Comparison of ENCODE assay signal across 27 cellular contexts in the genomic region with DNA sequence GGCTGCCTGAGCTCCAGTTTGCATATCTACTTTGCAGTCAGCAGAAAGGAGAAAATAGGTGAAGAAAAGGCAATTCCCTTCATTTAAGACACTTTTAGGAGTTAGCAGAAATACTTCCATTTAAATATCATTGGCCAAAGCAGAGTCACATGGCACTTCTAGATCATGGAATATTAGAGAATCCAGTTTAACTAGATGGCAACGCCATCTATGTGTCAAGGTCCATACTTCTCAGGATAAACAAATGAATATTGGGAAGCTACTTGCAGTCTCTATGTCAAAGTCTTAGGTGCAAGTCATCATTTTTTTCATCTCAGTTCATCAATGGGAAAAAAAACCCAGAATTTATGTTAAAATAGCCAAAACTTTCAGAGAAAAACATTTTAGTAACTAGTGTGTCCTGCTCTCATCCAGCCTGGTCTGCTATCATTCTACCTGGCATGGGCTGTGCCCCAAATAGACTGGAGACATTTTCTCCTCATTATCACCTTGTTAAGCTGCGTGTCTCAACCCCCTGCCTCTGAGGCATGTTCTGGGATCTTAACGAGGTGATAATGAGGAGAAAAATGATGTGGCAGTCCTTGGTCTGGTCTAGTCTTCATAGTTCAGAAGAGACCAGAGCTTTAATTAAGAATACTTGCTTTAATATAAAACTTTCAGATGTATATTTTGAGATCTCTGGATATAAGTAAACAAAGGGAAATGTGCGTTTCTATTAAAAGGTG.
A peak's percentile ranks its signal among the peaks of the same experiment; 100 is the strongest.
DNase-seq lines count a peak whose midpoint lies in the region; ATAC-seq and TF ChIP-seq lines count a peak whose summit lies in the region.
"Had no signal": no experiment of that assay in that cellular context is flagged by ENCODE, and none has a peak within 500 bp of the region (broad histone marks: within the 10 kb centered on the region; RNA-seq: fewer than 3 reads in every experiment).

No MANE protein-coding gene starts in this region.

- peak; percentile 15 for DNase-seq in ELF-1 (ENCODE audit: low read depth, low spot score)
- no peak for DNase-seq in chondrocyte (ENCODE audit: low spot score)
- no peak for DNase-seq in left lobe of liver (ENCODE audit: low spot score)
- DNase-seq in activated naive CD4-positive, alpha-beta T cell treated with anti-CD3 and anti-CD28 coated beads for 36 hours = no peak
- DNase-seq in NCI-H446 treated with DMSO at 0.1 percent for 48 hours (lab: John Stamatoyannopoulos, UW) = no peak
- DNase-seq: activated CD4-positive, alpha-beta T cell treated with anti-CD3 and anti-CD28 coated beads for 48 hours; amygdala; brain microvascular endothelial cell; KBM-7; left ventricle myocardium superior; MM.1S; NCI-H2029 treated with DMSO at 0.1 percent for 48 hours; NCI-H748 treated with DMSO at 0.1 percent for 48 hours; right cardiac atrium; stimulated activated CD4-positive, alpha-beta T cell treated with anti-CD3 and anti-CD28 coated beads, Interleukin-1b, Interleukin-23, amount 100 ng/mL, for 48 hours; stimulated activated CD8-positive, alpha-beta memory T cell treated with anti-CD3 and anti-CD28 coated beads, Interleukin-4, amount 100 ng/mL, for 48 hours; SW 1271; T-helper 9 cell; testis; uterus had no signal

- H3K27me3 ChIP-seq in OCI-LY3 (ENCODE audit: low read depth, low read length) = no peaks in the 10 kb centered on the region
- H3K27me3 ChIP-seq: brain microvascular endothelial cell, testis, uterus had no signal

- peak; percentile 18 for TF ChIP-seq CTCF in OCI-LY3 (IDR thresholded peaks at IDR 0.05; ENCODE audit: low read depth, low read length)
- peak; percentile 34 for TF ChIP-seq CTCF in chondrocyte (IDR thresholded peaks at IDR 0.05)

- H3K27ac Mint-ChIP-seq in chondrocyte (ENCODE audit: unreplicated experiment) = no peak overlapping the region
- H3K27ac Mint-ChIP-seq in activated naive CD4-positive, alpha-beta T cell treated with anti-CD3 and anti-CD28 coated beads for 36 hours = no peak overlapping the region
- H3K27ac Mint-ChIP-seq: activated naive CD4-positive, alpha-beta T cell treated with anti-CD3 and anti-CD28 coated beads, Interleukin-2, amount 50 U/mL, for 72 hours; stimulated activated naive CD8-positive, alpha-beta T cell treated with anti-CD3 and anti-CD28 coated beads, Interleukin-15, Interleukin-2, amounts not matched to agents 100 ng/mL and 50 ng/mL, for 24 hours had no signal

- CTCF ChIA-PET in activated naive CD4-positive, alpha-beta T cell treated with anti-CD3 and anti-CD28 coated beads for 36 hours (lab: Charles Lee) = no interaction called here

- no peak overlapping the region for H3K4me3 ChIP-seq in OCI-LY3 (ENCODE audit: low read length)
- H3K4me3 ChIP-seq: HAP-1, testis, uterus had no signal

- H3K36me3 ChIP-seq in OCI-LY3 (replicated peaks; ENCODE audit: low read depth, low read length) = no peaks in the 10 kb centered on the region
- H3K36me3 ChIP-seq: brain microvascular endothelial cell, HAP-1, uterus had no signal

- H3K9me3 ChIP-seq in OCI-LY3 (ENCODE audit: insufficient read depth, low read length) = no peaks in the 10 kb centered on the region
- H3K9me3 ChIP-seq: HAP-1, testis, uterus had no signal

- H3K9ac ChIP-seq in OCI-LY3 (ENCODE audit: low read length) = no peak overlapping the region

- peak; percentile 44 for ATAC-seq in left lobe of liver
- no peak for ATAC-seq in HG02981 (IDR thresholded peaks at IDR 0.05; ENCODE audit: unreplicated experiment)
- ATAC-seq in GM19328 (IDR thresholded peaks at IDR 0.05; ENCODE audit: unreplicated experiment) = no peak
- ATAC-seq: activated naive CD4-positive, alpha-beta T cell treated with anti-CD3 and anti-CD28 coated beads, Interleukin-2, amount 50 U/mL, for 72 hours; left ventricle myocardium superior; right cardiac atrium had no signal

- peak overlapping the region; percentile 50; the same call in 1 of the 2 replicates for H2AFZ ChIP-seq in OCI-LY3 (ENCODE audit: low read depth, low read length)

- H3K4me2 ChIP-seq in OCI-LY3 (ENCODE audit: low read length) = no peak overlapping the region

- no peaks in the 10 kb centered on the region for H3K4me1 ChIP-seq in OCI-LY3 (ENCODE audit: low read length)
- H3K4me1 ChIP-seq: HAP-1, testis, uterus had no signal

- peaks cover 10% of the 10 kb centered on the region for H3K9me3 Mint-ChIP-seq in chondrocyte (ENCODE audit: low read depth)
- peaks cover 2% of the 10 kb centered on the region for H3K9me3 Mint-ChIP-seq in activated naive CD4-positive, alpha-beta T cell treated with anti-CD3 and anti-CD28 coated beads for 36 hours

- no peak overlapping the region for H3K27ac ChIP-seq in OCI-LY3 (ENCODE audit: low read length)
- H3K27ac ChIP-seq: brain microvascular endothelial cell, epithelial cell of prostate, testis, uterus had no signal

- no peaks in the 10 kb centered on the region for H3K36me3 Mint-ChIP-seq in chondrocyte (ENCODE audit: low read depth)
- no peaks in the 10 kb centered on the region for H3K36me3 Mint-ChIP-seq in activated naive CD4-positive, alpha-beta T cell treated with anti-CD3 and anti-CD28 coated beads for 36 hours (ENCODE audit: low read depth)
- H3K36me3 Mint-ChIP-seq: activated naive CD4-positive, alpha-beta T cell treated with anti-CD3 and anti-CD28 coated beads, Interleukin-2, amount 50 U/mL, for 72 hours had no signal

- no peaks in the 10 kb centered on the region for H3K27me3 Mint-ChIP-seq in chondrocyte (ENCODE audit: low read depth)
- no peaks in the 10 kb centered on the region for H3K27me3 Mint-ChIP-seq in activated naive CD4-positive, alpha-beta T cell treated with anti-CD3 and anti-CD28 coated beads for 36 hours (ENCODE audit: low read depth)
- H3K27me3 Mint-ChIP-seq: stimulated activated naive CD8-positive, alpha-beta T cell treated with anti-CD3 and anti-CD28 coated beads, Interleukin-15, Interleukin-2, amounts not matched to agents 100 ng/mL and 50 ng/mL, for 24 hours had no signal

- H3K4me1 Mint-ChIP-seq in chondrocyte (ENCODE audit: low read depth) = no peaks in the 10 kb centered on the region
- no peaks in the 10 kb centered on the region for H3K4me1 Mint-ChIP-seq in activated naive CD4-positive, alpha-beta T cell treated with anti-CD3 and anti-CD28 coated beads for 36 hours (ENCODE audit: low read depth)

- no peaks in the 10 kb centered on the region for H4K20me1 ChIP-seq in OCI-LY3 (ENCODE audit: insufficient read depth, low read length)

- H3K79me2 ChIP-seq in OCI-LY3 (ENCODE audit: low read length) = no peaks in the 10 kb centered on the region

- no peak overlapping the region for H3K4me3 Mint-ChIP-seq in chondrocyte (ENCODE audit: unreplicated experiment)
- no peak overlapping the region for H3K4me3 Mint-ChIP-seq in activated naive CD4-positive, alpha-beta T cell treated with anti-CD3 and anti-CD28 coated beads for 36 hours
- H3K4me3 Mint-ChIP-seq: stimulated activated naive CD8-positive, alpha-beta T cell treated with anti-CD3 and anti-CD28 coated beads, Interleukin-15, Interleukin-2, amounts not matched to agents 100 ng/mL and 50 ng/mL, for 24 hours had no signal

- intact Hi-C loops in activated naive CD4-positive, alpha-beta T cell treated with anti-CD3 and anti-CD28 coated beads for 36 hours (cut with micrococcal nuclease) = no loop called here
